In the genomic region with DNA sequence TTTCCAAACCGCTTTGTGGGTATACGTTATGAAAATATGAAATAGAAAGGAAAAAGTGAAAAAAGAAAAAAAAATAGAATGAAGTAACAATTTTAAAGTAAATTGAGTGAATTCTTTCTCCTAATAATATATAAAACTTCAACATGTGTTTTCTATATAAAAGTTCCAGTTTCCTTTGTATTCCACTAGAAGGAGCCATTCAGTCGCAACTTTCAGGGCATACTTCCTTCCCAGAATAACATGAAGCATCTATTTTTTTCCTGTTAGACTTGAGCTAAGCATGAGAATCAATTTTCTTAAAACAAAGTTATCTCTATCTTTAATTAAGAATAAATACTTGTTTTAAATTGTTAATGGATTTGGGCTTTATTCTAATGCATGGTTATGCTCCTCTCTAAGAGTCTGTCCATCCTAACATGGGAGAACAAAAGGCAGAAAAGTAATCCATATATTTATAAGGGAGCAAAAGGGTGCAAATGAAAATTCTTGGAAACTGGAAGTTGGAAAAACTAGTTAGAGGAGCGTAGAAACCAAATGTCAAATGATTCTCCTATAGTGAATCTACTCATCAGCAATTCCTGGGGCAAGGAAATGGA, we compare ENCODE assay signal across 10 cellular contexts. TPM values are rescaled to one million over a fixed set of nuclear protein-coding genes. Genes with fewer than 3 reads are reported as not detected.
A peak's percentile ranks its signal among the peaks of the same experiment; 100 is the strongest.
DNase-seq lines count a peak whose midpoint lies in the region; ATAC-seq and TF ChIP-seq lines count a peak whose summit lies in the region.
"Had no signal": no experiment of that assay in that cellular context is flagged by ENCODE, and none has a peak within 500 bp of the region (broad histone marks: within the 10 kb centered on the region; RNA-seq: fewer than 3 reads in every experiment).

No MANE protein-coding gene starts in this region.

- TF ChIP-seq CTCF in C4-2B (conservative IDR thresholded peaks at IDR 0.05) = peak; percentile 73
- TF ChIP-seq CTCF in brain microvascular endothelial cell (IDR thresholded peaks at IDR 0.05; ENCODE audit: low read depth, low read length, missing control alignments) = peak; percentile 66

- H4K20me1 ChIP-seq in Karpas-422 (ENCODE audit: insufficient read depth, low read depth, low read length) = no peaks in the 10 kb centered on the region

- no peak overlapping the region for H2BK15ac ChIP-seq in mesendoderm (replicated peaks; ENCODE audit: low read depth)

- H3K4me3 ChIP-seq in Karpas-422 (ENCODE audit: low read length) = no peak overlapping the region
- H3K4me3 ChIP-seq in brain microvascular endothelial cell (ENCODE audit: low read depth, low read length) = no peak overlapping the region
- no peak overlapping the region for H3K4me3 ChIP-seq in mesendoderm (ENCODE audit: low read length)

- in situ Hi-C loops in brain microvascular endothelial cell (cut with HindIII; ENCODE audit: low pct_ligation_motif_present, low sequenced_read_pairs) = no loop called here

- no peak overlapping the region for H2AFZ ChIP-seq in Karpas-422 (ENCODE audit: low read length)

- H3K9me2 ChIP-seq in Karpas-422 (replicated peaks; ENCODE audit: insufficient read depth, low read length) = 0 out of 2 replicates have a peak, but pooled peaks cover 5% of the 10 kb centered on the region

- H3K4me2 ChIP-seq in Karpas-422 (ENCODE audit: low read depth, low read length, poor library complexity, severe bottlenecking) = no peak overlapping the region
- H3K4me2 ChIP-seq in mesendoderm (ENCODE audit: low read length) = no peak overlapping the region

- no CpG with 5 or more reads among the region's 4 CpGs for WGBS in mesendoderm (ENCODE audit: extremely low coverage, insufficient coverage, low lambda C conversion rate)

- H4K5ac ChIP-seq in mesendoderm (ENCODE audit: low read length) = no peak overlapping the region

- no peaks in the 10 kb centered on the region for H3K79me1 ChIP-seq in mesendoderm (ENCODE audit: low read length)

- no peak for ATAC-seq in stimulated activated naive CD8-positive, alpha-beta T cell treated with anti-CD3 and anti-CD28 coated beads, Interleukin-15, Interleukin-2, amounts not matched to agents 100 U/mL and 50 U/mL, for 24 hours
- no peak for ATAC-seq in effector memory CD8-positive, alpha-beta T cell (replicated peaks)

- H3K56ac ChIP-seq in mesendoderm (ENCODE audit: low read length) = no peak overlapping the region

- no peaks in the 10 kb centered on the region for H3K79me2 ChIP-seq in Karpas-422 (ENCODE audit: low read length)
- no peaks in the 10 kb centered on the region for H3K79me2 ChIP-seq in mesendoderm (ENCODE audit: control insufficient read depth, insufficient read depth, low read length)

- no peak overlapping the region for H3K9ac ChIP-seq in Karpas-422 (ENCODE audit: low read length)
- no peak overlapping the region for H3K9ac ChIP-seq in mesendoderm (ENCODE audit: low read length)

- H2BK5ac ChIP-seq in mesendoderm (ENCODE audit: low read length) = no peak overlapping the region

- peaks cover 2 to 23% of the 10 kb centered on the region in 2 donors for H3K9me3 Mint-ChIP-seq in effector memory CD8-positive, alpha-beta T cell

- no peaks in the 10 kb centered on the region; the same call in 1 of the 2 replicates for H3K9me3 ChIP-seq in Karpas-422 (ENCODE audit: low read length)

- H3K27me3 Mint-ChIP-seq in effector memory CD8-positive, alpha-beta T cell = no peaks in the 10 kb centered on the region

- no peak overlapping the region for H2BK120ac ChIP-seq in mesendoderm (ENCODE audit: low read depth, low read length)

- H3K4me1 ChIP-seq in Karpas-422 (ENCODE audit: low read length) (no peaks in the 10 kb centered on the region), mesendoderm (ENCODE audit: control insufficient read depth, low read depth, low read length) (no peaks in the 10 kb centered on the region)

- H4K8ac ChIP-seq in mesendoderm (ENCODE audit: low read depth, low read length) = no peak overlapping the region

- H2AK5ac ChIP-seq in mesendoderm (ENCODE audit: low read length) = no peak overlapping the region

- no peak overlapping the region for H3K4me3 Mint-ChIP-seq in effector memory CD8-positive, alpha-beta T cell

- no peak overlapping the region for H3K23ac ChIP-seq in mesendoderm (ENCODE audit: low read length)

- H3K18ac ChIP-seq in mesendoderm (ENCODE audit: low read length) = no peak overlapping the region

- H3K4ac ChIP-seq in mesendoderm (ENCODE audit: low read depth, low read length) = no peak overlapping the region

- H3K36me3 ChIP-seq in Karpas-422 (ENCODE audit: insufficient read depth, low read length) = no peaks in the 10 kb centered on the region
- no peaks in the 10 kb centered on the region for H3K36me3 ChIP-seq in brain microvascular endothelial cell (replicated peaks)
- H3K36me3 ChIP-seq in mesendoderm (ENCODE audit: control insufficient read depth, insufficient read depth, low read length) = no peaks in the 10 kb centered on the region

- H3K27ac ChIP-seq in C4-2B (no peak overlapping the region), Karpas-422 (ENCODE audit: low read length) (no peak overlapping the region), brain microvascular endothelial cell (no peak overlapping the region), mesendoderm (ENCODE audit: low read depth, low read length) (no peak overlapping the region)

- H3K27ac Mint-ChIP-seq in effector memory CD8-positive, alpha-beta T cell = no peak overlapping the region

- peak; percentile 40 for DNase-seq in Karpas-422
- no peak for DNase-seq in brain microvascular endothelial cell
- peak; percentile 27 for DNase-seq in mesendoderm
- no peak for DNase-seq in stimulated activated naive CD8-positive, alpha-beta T cell treated with anti-CD3 and anti-CD28 coated beads, Interleukin-15, Interleukin-2, amounts not matched to agents 100 U/mL and 50 U/mL, for 24 hours
- no peak for DNase-seq in effector memory CD8-positive, alpha-beta T cell
- DNase-seq in T-helper 2 cell = no peak
- no peak for DNase-seq in GM03348 (ENCODE audit: low spot score)
- DNase-seq: caudate nucleus; stimulated activated naive CD4-positive, alpha-beta T cell treated with Interleukin-2 at 50 U/mL for 16 hours had no signal

- H3K4me1 Mint-ChIP-seq in effector memory CD8-positive, alpha-beta T cell (ENCODE audit: low read depth in 2 of 2) = no peaks in the 10 kb centered on the region

- H3K27me3 ChIP-seq in Karpas-422 (ENCODE audit: low read length) (no peaks in the 10 kb centered on the region), brain microvascular endothelial cell (replicated peaks) (no peaks in the 10 kb centered on the region), mesendoderm (ENCODE audit: insufficient read depth, low read length, poor library complexity) (no peaks in the 10 kb centered on the region)

- no peaks in the 10 kb centered on the region for H3K36me3 Mint-ChIP-seq in effector memory CD8-positive, alpha-beta T cell (ENCODE audit: insufficient read depth)

RNA-seq across cellular contexts. Expression of a gene that starts 16.0 kb away (rescaled TPM):
- not detected in 2 replicates for total RNA-seq in Karpas-422 (2014; rRNA removed; shearing (Covaris generic); ENCODE audit: low replicate concordance)
- polyA plus RNA-seq in mesendoderm (2013, experiment 1 of 2) = 12.8 TPM
- polyA plus RNA-seq in mesendoderm (2013, experiment 2 of 2) = 12.6 TPM

Comparison
In these comparisons a context has a peak if more than half of its experiments do, and no peak if none do; other contexts are left out.
1. DNase-seq: peak in Karpas-422 (single experiment) and mesendoderm (single experiment); none in brain microvascular endothelial cell (single experiment), stimulated activated naive CD8-positive, alpha-beta T cell treated with anti-CD3 and anti-CD28 coated beads, Interleukin-15, Interleukin-2, amounts not matched to agents 100 U/mL and 50 U/mL, for 24 hours (single experiment), effector memory CD8-positive, alpha-beta T cell (0 of 3), T-helper 2 cell (0 of 5) and GM03348 (single experiment).